In the genomic region with DNA sequence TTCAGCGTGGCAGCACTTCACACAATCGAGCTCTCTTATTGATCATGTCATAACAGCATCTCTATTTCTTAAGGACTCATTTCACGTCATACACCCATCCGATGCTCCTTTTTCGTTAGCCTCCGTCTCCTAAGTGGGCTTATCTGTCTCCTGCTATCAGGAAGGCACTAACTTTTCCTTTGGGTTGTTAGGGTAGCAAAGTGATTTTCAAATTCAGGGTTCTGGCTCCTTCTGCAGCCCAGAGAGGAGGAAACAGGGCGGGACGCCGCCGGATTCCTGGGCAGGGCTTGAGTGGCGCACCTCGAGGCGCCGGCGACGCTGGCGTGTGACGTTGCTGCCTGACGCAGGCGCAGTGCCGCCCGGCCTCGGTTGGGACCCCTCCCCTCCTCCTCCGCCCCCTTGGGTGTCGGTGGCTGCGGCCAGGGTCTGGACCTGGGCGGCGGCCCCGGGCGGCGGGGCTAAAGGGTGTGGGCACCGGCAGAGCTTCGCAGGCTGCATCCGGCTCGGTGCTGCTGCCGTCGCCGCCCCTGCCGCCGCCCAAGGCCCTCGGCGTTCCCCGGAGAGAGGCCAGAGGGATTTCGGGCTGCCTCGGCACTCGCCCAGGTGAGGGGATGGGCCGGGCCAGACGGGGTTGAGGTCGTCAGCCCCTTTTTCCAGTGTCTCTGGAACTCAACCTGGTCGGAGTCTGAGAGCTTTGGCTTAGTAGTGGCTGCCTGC, we compare ENCODE assay signal across 8 cellular contexts. TPM values are rescaled to one million over a fixed set of nuclear protein-coding genes. Genes with fewer than 3 reads are reported as not detected.
DNase-seq lines count a peak whose midpoint lies in the region; ATAC-seq, FAIRE-seq and TF ChIP-seq lines count a peak whose summit lies in the region.

A gene with protein sequence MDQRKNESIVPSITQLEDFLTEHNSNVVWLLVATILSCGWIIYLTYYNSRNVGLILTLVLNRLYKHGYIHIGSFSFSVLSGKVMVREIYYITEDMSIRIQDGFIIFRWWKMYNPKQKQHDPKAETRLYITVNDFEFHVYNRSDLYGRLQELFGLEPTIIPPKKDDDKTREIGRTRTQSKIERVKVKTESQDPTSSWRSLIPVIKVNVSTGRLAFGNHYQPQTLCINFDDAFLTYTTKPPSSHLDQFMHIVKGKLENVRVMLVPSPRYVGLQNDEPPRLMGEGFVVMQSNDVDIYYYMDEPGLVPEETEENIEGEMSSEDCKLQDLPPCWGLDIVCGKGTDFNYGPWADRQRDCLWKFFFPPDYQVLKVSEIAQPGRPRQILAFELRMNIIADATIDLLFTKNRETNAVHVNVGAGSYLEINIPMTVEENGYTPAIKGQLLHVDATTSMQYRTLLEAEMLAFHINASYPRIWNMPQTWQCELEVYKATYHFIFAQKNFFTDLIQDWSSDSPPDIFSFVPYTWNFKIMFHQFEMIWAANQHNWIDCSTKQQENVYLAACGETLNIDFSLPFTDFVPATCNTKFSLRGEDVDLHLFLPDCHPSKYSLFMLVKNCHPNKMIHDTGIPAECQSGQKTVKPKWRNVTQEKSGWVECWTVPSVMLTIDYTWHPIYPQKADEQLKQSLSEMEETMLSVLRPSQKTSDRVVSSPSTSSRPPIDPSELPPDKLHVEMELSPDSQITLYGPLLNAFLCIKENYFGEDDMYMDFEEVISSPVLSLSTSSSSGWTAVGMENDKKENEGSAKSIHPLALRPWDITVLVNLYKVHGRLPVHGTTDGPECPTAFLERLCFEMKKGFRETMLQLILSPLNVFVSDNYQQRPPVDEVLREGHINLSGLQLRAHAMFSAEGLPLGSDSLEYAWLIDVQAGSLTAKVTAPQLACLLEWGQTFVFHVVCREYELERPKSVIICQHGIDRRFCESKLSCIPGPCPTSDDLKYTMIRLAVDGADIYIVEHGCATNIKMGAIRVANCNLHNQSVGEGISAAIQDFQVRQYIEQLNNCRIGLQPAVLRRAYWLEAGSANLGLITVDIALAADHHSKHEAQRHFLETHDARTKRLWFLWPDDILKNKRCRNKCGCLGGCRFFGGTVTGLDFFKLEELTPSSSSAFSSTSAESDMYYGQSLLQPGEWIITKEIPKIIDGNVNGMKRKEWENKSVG (N-terminal part only) (plus strand): TSS at position 350 of the 717 bp plus-strand sequence. CDS start 18,317 bp downstream, outside the sequence.

- TF ChIP-seq CTCF in BJ (IDR thresholded peaks at IDR 0.05; ENCODE audit: insufficient read depth, low read depth, low read length) = no peak
- TF ChIP-seq CTCF in HepG2 (CRISPR knock-in tag; IDR thresholded peaks at IDR 0.05) = no peak

- intact Hi-C loops in HepG2 (cut with micrococcal nuclease; ENCODE audit: unreplicated experiment) = loop anchor here (5.0 kb wide), 1 partner anchor 330 kb away; a partner anchor contains a TSS

- H2AFZ ChIP-seq in HepG2 (ENCODE audit: low read length) = peak within 1 kb of the TSS; percentile 96

- no peak for TF ChIP-seq RAD21 in HepG2 (CRISPR knock-in tag; IDR thresholded peaks at IDR 0.05)

- H3K4me2 ChIP-seq in HepG2 (ENCODE audit: low read depth, low read length) = peak within 1 kb of the TSS; percentile 80

- CTCF ChIA-PET in BJ (lab: Yijun Ruan, JAX) (interaction anchor here (0.9 kb wide), 1 partner anchor 28 kb away, joined by 3 read pairs; no protein-coding TSS in a partner anchor), HepG2 (lab: Yijun Ruan, JAX; ENCODE audit: low intra/inter-chr PET ratio, low total read pairs) (no interaction called here)

- TF ChIP-seq EP300 in HepG2 (IDR thresholded peaks at IDR 0.05; ENCODE audit: low read depth in 2 of 2, low read length in 2 of 2) (no peak), HepG2 (CRISPR knock-in tag; IDR thresholded peaks at IDR 0.05; ENCODE audit: borderline replicate concordance) (no peak)

- no peaks in the 10 kb centered on the region for H3K9me3 ChIP-seq in HepG2 (ENCODE audit: low read length)

- peak; percentile 96 for ATAC-seq in HG03442 (IDR thresholded peaks at IDR 0.05; ENCODE audit: unreplicated experiment)
- peak; percentile 97 for ATAC-seq in HepG2

- WGBS in HepG2 (ENCODE audit: low lambda C conversion rate) = 2% methylated on average over 6 of the region's 50 CpGs

- POLR2A ChIA-PET in BJ (lab: Charles Lee) (interaction anchor here (0.6 kb wide), 1 partner anchor 24 kb away, joined by 6 read pairs; no protein-coding TSS in a partner anchor), HepG2 (lab: Yijun Ruan, JAX) (no interaction called here)

- peak within 1 kb of the TSS; percentile 98 for H3K4me3 ChIP-seq in BJ (ENCODE audit: low read depth, low read length)
- peak within 1 kb of the TSS; percentile 79 to 94 (median 86) for H3K4me3 ChIP-seq in HepG2 (replicated peaks in 1 of 3; ENCODE audit: insufficient read depth in 1 of 3, low read depth in 2 of 3, low read length in 3 of 3)

- peak in 1 of 2 experiments; percentile 73; a peak in 2 of 4 replicates for TF ChIP-seq POLR2A in HepG2 (IDR thresholded peaks at IDR 0.05; ENCODE audit: insufficient read depth in 1 of 2, low read depth in 2 of 2, low read length in 2 of 2)

- DNase-seq in BJ (ENCODE audit: low read depth) = peak; percentile 26
- peak; percentile 77 for DNase-seq in GM19238 (ENCODE audit: insufficient read length, low spot score)
- DNase-seq in NCI-H69 (lab: John Stamatoyannopoulos, UW) = peak; percentile 89
- DNase-seq in activated CD4-positive, alpha-beta T cell treated with anti-CD3 and anti-CD28 coated beads, Interleukin-2, amount 50 U/mL, for 4 hours = peak; percentile 80 to 82
- DNase-seq in dermis blood vessel endothelial cell = peak; percentile 91
- peak; percentile 75 for DNase-seq in HepG2 (ENCODE audit: low spot score)
- DNase-seq in stimulated activated CD4-positive, alpha-beta T cell treated with anti-CD3 and anti-CD28 coated beads, Interleukin-4, amount 100 ng/mL, for 1 hour = peak; percentile 89

- H3K27me3 ChIP-seq in BJ (ENCODE audit: control insufficient read depth, insufficient read depth, low read length) = no peaks in the 10 kb centered on the region
- no peaks in the 10 kb centered on the region; a peak in 1 of 5 replicates for H3K27me3 ChIP-seq in HepG2 (ENCODE audit: control insufficient read depth in 1 of 2, insufficient read depth in 2 of 2, low read length in 2 of 2)

- peaks cover 25% of the 10 kb centered on the region for H3K4me1 ChIP-seq in HepG2 (ENCODE audit: insufficient read depth, low read length)

- no peaks in the 10 kb centered on the region for H3K36me3 ChIP-seq in BJ (ENCODE audit: control insufficient read depth, insufficient read depth, low read length)
- no peaks in the 10 kb centered on the region for H3K36me3 ChIP-seq in HepG2 (replicated peaks in 1 of 2; ENCODE audit: control insufficient read depth in 1 of 2, insufficient read depth in 2 of 2, low read length in 2 of 2)

- H4K20me1 ChIP-seq in HepG2 (ENCODE audit: insufficient read depth, low read length) = no peaks in the 10 kb centered on the region

- peaks cover 15% of the 10 kb centered on the region for H3K79me2 ChIP-seq in HepG2 (ENCODE audit: insufficient read depth, low read length)

- peak; percentile 81 for FAIRE-seq in HepG2 (lab: Jason Lieb, UNC)

- H3K9ac ChIP-seq in HepG2 (ENCODE audit: insufficient read depth, low read depth, low read length) = peak within 1 kb of the TSS; percentile 82

- no TSS peak for BruUV-seq in HepG2 (replicated peaks; lab: Mats Ljungman, UMichigan)

- H3K27ac ChIP-seq in HepG2 (ENCODE audit: extremely low read length, insufficient read depth, low read length) = peak within 1 kb of the TSS; percentile 68

- in situ Hi-C loops in HepG2 (cut with HindIII; ENCODE audit: extremely low pct_ligation_motif_present, low pct_unique_long_range_greater_than_20kb) = no loop called here

TF ChIP-seq in HepG2, 621 proteins besides CTCF, POLR2A, EP300 and RAD21 (continues in another document):
- TF ChIP-seq, protein P1, sequence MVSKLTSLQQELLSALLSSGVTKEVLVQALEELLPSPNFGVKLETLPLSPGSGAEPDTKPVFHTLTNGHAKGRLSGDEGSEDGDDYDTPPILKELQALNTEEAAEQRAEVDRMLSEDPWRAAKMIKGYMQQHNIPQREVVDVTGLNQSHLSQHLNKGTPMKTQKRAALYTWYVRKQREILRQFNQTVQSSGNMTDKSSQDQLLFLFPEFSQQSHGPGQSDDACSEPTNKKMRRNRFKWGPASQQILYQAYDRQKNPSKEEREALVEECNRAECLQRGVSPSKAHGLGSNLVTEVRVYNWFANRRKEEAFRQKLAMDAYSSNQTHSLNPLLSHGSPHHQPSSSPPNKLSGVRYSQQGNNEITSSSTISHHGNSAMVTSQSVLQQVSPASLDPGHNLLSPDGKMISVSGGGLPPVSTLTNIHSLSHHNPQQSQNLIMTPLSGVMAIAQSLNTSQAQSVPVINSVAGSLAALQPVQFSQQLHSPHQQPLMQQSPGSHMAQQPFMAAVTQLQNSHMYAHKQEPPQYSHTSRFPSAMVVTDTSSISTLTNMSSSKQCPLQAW (CRISPR knock-in tag; IDR thresholded peaks at IDR 0.05) = peak; percentile 34; the same call in 1 of the 2 replicates
- TF ChIP-seq JARID2 (CRISPR knock-in tag; IDR thresholded peaks at IDR 0.05; ENCODE audit: insufficient replicate concordance) = no peak

RNA-seq across cellular contexts. Expression of the gene that starts here (rescaled TPM):
- 22.9 and 44.5 TPM in 2 replicates for polyA plus RNA-seq in BJ (2011; rRNA removed)
- 66.1 and 73.2 TPM in 2 replicates for polyA minus RNA-seq in BJ (2011; rRNA and poly(A)+ RNA removed)
- 91.6 and 97.4 TPM in 2 replicates for total RNA-seq in dermis blood vessel endothelial cell
- total RNA-seq in HepG2 (2016; rRNA removed; fragmentation: Illumina TruSeq; extraction: Trizol) = 25.3 and 27.7 TPM in 2 replicates
- 2.5 and 2.6 TPM in 2 replicates for total RNA-seq in HepG2 (2016; cell fraction: cytosol; rRNA removed; fragmentation: Illumina TruSeq; extraction: Trizol; ENCODE audit: low read depth)
- 24.4 and 28.7 TPM in 2 replicates for total RNA-seq in HepG2 (2016; cell fraction: insoluble cytoplasmic fraction; rRNA removed; fragmentation: Illumina TruSeq; extraction: Trizol)
- 6.8 and 7.9 TPM in 2 replicates for total RNA-seq in HepG2 (2016; cell fraction: membrane; rRNA removed; fragmentation: Illumina TruSeq; extraction: Trizol)
- total RNA-seq in HepG2 (2016; cell fraction: nucleus; rRNA removed; fragmentation: Illumina TruSeq; extraction: Trizol) = 73.9 and 78.1 TPM in 2 replicates
- 30.5 and 33.1 TPM in 2 replicates for polyA plus RNA-seq in HepG2 (2011; rRNA removed)
- 11.8 and 19.8 TPM in 2 replicates for polyA plus RNA-seq in HepG2 (2011; cell fraction: cytosol; rRNA removed)
- 39.5 and 41.7 TPM in 2 replicates for polyA plus RNA-seq in HepG2 (2011; cell fraction: nucleus; rRNA removed)
- 24.5 and 26.4 TPM in 2 replicates for polyA plus RNA-seq in HepG2 (2012)
- polyA plus RNA-seq in HepG2 (2016; cell fraction: cytosol; fragmentation: Illumina TruSeq; extraction: Trizol; ENCODE audit: low read depth) = 0.38 and 0.60 TPM in 2 replicates
- polyA plus RNA-seq in HepG2 (2016; cell fraction: insoluble cytoplasmic fraction; fragmentation: Illumina TruSeq; extraction: Trizol; ENCODE audit: low read depth) = 10.3 and 12.0 TPM in 2 replicates
- polyA plus RNA-seq in HepG2 (2016; cell fraction: membrane; fragmentation: Illumina TruSeq; extraction: Trizol; ENCODE audit: low read depth) = 0.87 and 1.0 TPM in 2 replicates
- 42.9 and 51.9 TPM in 2 replicates for polyA plus RNA-seq in HepG2 (2016; cell fraction: nucleus; fragmentation: Illumina TruSeq; extraction: Trizol; ENCODE audit: insufficient read depth, low read depth)
- polyA minus RNA-seq in HepG2 (2011; rRNA and poly(A)+ RNA removed; ENCODE audit: low replicate concordance) = 57.6 and 127 TPM in 2 replicates
- polyA minus RNA-seq in HepG2 (2011; cell fraction: cytosol; rRNA and poly(A)+ RNA removed) = 58.7 and 79.2 TPM in 2 replicates
- 342 and 404 TPM in 2 replicates for polyA minus RNA-seq in HepG2 (2011; cell fraction: nucleus; rRNA and poly(A)+ RNA removed)

Comparison
In these comparisons a context has a peak if more than half of its experiments do, and no peak if none do; other contexts are left out.
1. Peak in every context shown above with its lines: DNase-seq, ATAC-seq, H3K4me3 ChIP-seq and H3K27ac ChIP-seq.
2. DNase-seq: peak in every context shown above with its lines; median percentile 91 in dermis blood vessel endothelial cell; 89 in NCI-H69; 89 in stimulated activated CD4-positive, alpha-beta T cell treated with anti-CD3 and anti-CD28 coated beads, Interleukin-4, amount 100 ng/mL, for 1 hour; 81 in activated CD4-positive, alpha-beta T cell treated with anti-CD3 and anti-CD28 coated beads, Interleukin-2, amount 50 U/mL, for 4 hours; 77 in GM19238; 75 in HepG2; 26 in BJ.